In the genomic region with DNA sequence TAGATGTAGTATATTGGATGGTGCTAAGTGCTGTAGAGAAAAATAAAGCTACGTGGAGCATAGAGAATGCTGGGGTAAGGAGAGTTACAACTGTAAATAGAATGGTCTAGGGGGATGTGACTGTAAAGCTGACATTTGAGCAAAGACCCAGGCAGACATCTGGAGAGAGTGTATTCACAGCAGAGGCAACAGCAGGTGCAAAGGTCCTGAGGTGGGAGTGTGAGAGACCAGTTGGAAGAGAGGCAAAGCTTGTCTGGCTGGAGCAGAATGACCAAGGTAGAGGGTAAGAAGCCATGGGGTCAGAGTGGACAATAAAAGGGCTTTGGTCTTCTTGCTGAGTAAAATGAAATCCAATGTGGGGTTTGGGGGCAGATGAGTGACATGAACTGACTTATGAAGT, we compare ENCODE assay signal across 8 cellular contexts.
"Had no signal": no experiment of that assay in that cellular context is flagged by ENCODE, and none has a peak within 500 bp of the region (broad histone marks: within the 10 kb centered on the region; RNA-seq: fewer than 3 reads in every experiment).

No MANE protein-coding gene starts in this region.

- ATAC-seq: HCT116 had no signal

- H3K36me3 ChIP-seq: HAP-1 had no signal

- H3K4me1 ChIP-seq: HAP-1 had no signal

- H3K4me3 ChIP-seq: GM23248, HAP-1 had no signal

- H3K27ac ChIP-seq: GM23248 had no signal

- H3K9ac ChIP-seq: GM23248 had no signal

- H2AFZ ChIP-seq: GM23248 had no signal

- DNase-seq: GM23248, GOT3, H7, IMR-90, KBM-7 had no signal

- H3K9me3 ChIP-seq: HAP-1 had no signal

- FAIRE-seq: HTR-8/SVneo had no signal
